Comparison of ENCODE assay signal across 9 cellular contexts in the genomic region with DNA sequence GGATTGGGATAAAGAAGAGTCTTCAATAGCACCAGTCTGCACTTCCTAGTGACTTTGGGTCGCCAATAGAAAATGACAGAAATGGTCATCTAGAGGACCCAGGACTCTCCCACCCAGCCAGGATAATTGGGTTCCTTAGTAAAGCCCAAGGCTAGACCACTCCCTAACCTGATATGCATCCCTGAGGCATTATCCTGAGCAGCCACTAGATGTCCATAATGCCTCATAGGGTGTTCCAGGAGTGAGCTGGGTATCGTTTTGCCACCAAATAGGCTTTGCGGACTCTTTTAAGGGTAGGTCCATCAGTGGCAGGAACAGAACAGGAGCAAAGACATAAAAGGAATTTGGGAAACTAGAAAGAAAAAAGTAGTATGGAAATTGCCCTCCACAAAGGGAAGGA. TPM values are rescaled to one million over a fixed set of nuclear protein-coding genes. Genes with fewer than 3 reads are reported as not detected.
DNase-seq lines count a peak whose midpoint lies in the region; ATAC-seq, FAIRE-seq and TF ChIP-seq lines count a peak whose summit lies in the region.
"Had no signal": no experiment of that assay in that cellular context is flagged by ENCODE, and none has a peak within 500 bp of the region (broad histone marks: within the 10 kb centered on the region; RNA-seq: fewer than 3 reads in every experiment).

No MANE protein-coding gene starts in this region.

- H3K27me3 ChIP-seq in endothelial cell of umbilical vein (ENCODE audit: control insufficient read depth in 2 of 2, insufficient read depth in 2 of 2, low read length in 2 of 2): no peaks in the 10 kb centered on the region

- no peak overlapping the region for H3K27ac Mint-ChIP-seq in activated CD8-positive, alpha-beta T cell treated with anti-CD3 and anti-CD28 coated beads for 36 hours
- no peak overlapping the region for H3K27ac Mint-ChIP-seq in activated CD8-positive, alpha-beta T cell treated with anti-CD3 and anti-CD28 coated beads, Interleukin-2, amount 10 ng/mL, durations not matched to agents 7 days and 5 days
- H3K27ac Mint-ChIP-seq: activated CD8-positive, alpha-beta memory T cell treated with anti-CD3 and anti-CD28 coated beads, Interleukin-2, amount 10 ng/mL, durations not matched to agents 7 days and 5 days had no signal

- TF ChIP-seq CTCF in activated CD8-positive, alpha-beta T cell treated with anti-CD3 and anti-CD28 coated beads for 36 hours (IDR thresholded peaks at IDR 0.05): peak; percentile 15
- TF ChIP-seq CTCF in endothelial cell of umbilical vein (IDR thresholded peaks at IDR 0.05; ENCODE audit: extremely low read depth in 1 of 2, insufficient read depth in 1 of 2, low read depth in 1 of 2, low read length in 2 of 2): peak; percentile 45 to 51

- POLR2A ChIA-PET in activated CD8-positive, alpha-beta T cell treated with anti-CD3 and anti-CD28 coated beads for 36 hours (lab: Charles Lee): interaction anchor here (1.2 kb wide), 1 partner anchor 135 kb away, joined by 3 read pairs; no protein-coding TSS in a partner anchor
- POLR2A ChIA-PET in activated CD8-positive, alpha-beta T cell treated with anti-CD3 and anti-CD28 coated beads, Interleukin-2, amount 10 ng/mL, durations not matched to agents 7 days and 5 days (lab: Charles Lee): interaction anchor here (1.0 kb wide), 1 partner anchor 73 kb away, joined by 3 read pairs; no protein-coding TSS in a partner anchor
- POLR2A ChIA-PET in endothelial cell of umbilical vein (lab: Charles Lee): no interaction called here

- no peaks in the 10 kb centered on the region for H3K36me3 ChIP-seq in endothelial cell of umbilical vein (ENCODE audit: control insufficient read depth in 2 of 2, extremely low read depth in 1 of 2, insufficient read depth in 2 of 2, low read length in 2 of 2)

- peaks cover under 1% of the 10 kb centered on the region for H3K79me2 ChIP-seq in endothelial cell of umbilical vein (ENCODE audit: control insufficient read depth, insufficient read depth, low read length)

- H3K4me3 ChIP-seq in endothelial cell of umbilical vein (replicated peaks in 1 of 3; ENCODE audit: insufficient read depth in 1 of 3, low read depth in 1 of 3, low read length in 3 of 3): no peak overlapping the region

- no peak overlapping the region for H3K4me3 Mint-ChIP-seq in activated CD8-positive, alpha-beta T cell treated with anti-CD3 and anti-CD28 coated beads for 36 hours
- no peak overlapping the region for H3K4me3 Mint-ChIP-seq in activated CD8-positive, alpha-beta T cell treated with anti-CD3 and anti-CD28 coated beads, Interleukin-2, amount 10 ng/mL, durations not matched to agents 7 days and 5 days
- H3K4me3 Mint-ChIP-seq: activated CD8-positive, alpha-beta memory T cell treated with anti-CD3 and anti-CD28 coated beads, Interleukin-2, amount 10 ng/mL, durations not matched to agents 7 days and 5 days had no signal

- H3K4me1 ChIP-seq in endothelial cell of umbilical vein (ENCODE audit: control insufficient read depth, extremely low read depth, insufficient read depth, low read length): peaks cover 5% of the 10 kb centered on the region

- no peaks in the 10 kb centered on the region for H3K9me1 ChIP-seq in endothelial cell of umbilical vein (replicated peaks; ENCODE audit: control insufficient read depth, extremely low read depth, insufficient read depth, low read length)

- intact Hi-C loops in activated CD8-positive, alpha-beta T cell treated with anti-CD3 and anti-CD28 coated beads for 36 hours (cut with micrococcal nuclease): loop anchor here (10.0 kb wide), 1 partner anchor 169 kb away; no protein-coding TSS in a partner anchor
- intact Hi-C loops in endothelial cell of umbilical vein (cut with micrococcal nuclease): loop anchor here (1.0 to 10.0 kb wide), 2 partner anchors 173 to 451 kb away; partner anchors contain the start of genes ARF5 and GCC1

- no peak for TF ChIP-seq POLR2A in endothelial cell of umbilical vein (IDR thresholded peaks at IDR 0.05; ENCODE audit: low read depth, low read length)

- no peaks in the 10 kb centered on the region for H3K9me3 ChIP-seq in endothelial cell of umbilical vein (replicated peaks; ENCODE audit: control insufficient read depth, insufficient read depth, low read length)

- H3K27ac ChIP-seq in endothelial cell of umbilical vein (ENCODE audit: insufficient read depth, low read depth, low read length): no peak overlapping the region

- peaks cover 7% of the 10 kb centered on the region for H4K20me1 ChIP-seq in endothelial cell of umbilical vein (replicated peaks; ENCODE audit: control insufficient read depth, extremely low read depth, insufficient read depth, low read length)

- FAIRE-seq in endothelial cell of umbilical vein (lab: Jason Lieb, UNC): peak; percentile 53

- H3K36me3 Mint-ChIP-seq in activated CD8-positive, alpha-beta T cell treated with anti-CD3 and anti-CD28 coated beads for 36 hours (ENCODE audit: low read depth): no peaks in the 10 kb centered on the region
- peaks cover 5% of the 10 kb centered on the region for H3K36me3 Mint-ChIP-seq in activated CD8-positive, alpha-beta T cell treated with anti-CD3 and anti-CD28 coated beads, Interleukin-2, amount 10 ng/mL, durations not matched to agents 7 days and 5 days (ENCODE audit: low read depth)

- CTCF ChIA-PET in activated CD8-positive, alpha-beta T cell treated with anti-CD3 and anti-CD28 coated beads for 36 hours (lab: Charles Lee): interaction anchor here (0.6 to 1.8 kb wide), 5 partner anchors 9 to 177 kb away, joined by 3 to 13 read pairs (median 3); no protein-coding TSS in a partner anchor
- CTCF ChIA-PET in activated CD8-positive, alpha-beta T cell treated with anti-CD3 and anti-CD28 coated beads, Interleukin-2, amount 10 ng/mL, durations not matched to agents 7 days and 5 days (lab: Charles Lee): interaction anchor here (0.6 to 2.5 kb wide), 11 partner anchors 9 to 327 kb away, joined by 3 to 9 read pairs (median 4); no protein-coding TSS in a partner anchor
- CTCF ChIA-PET in endothelial cell of umbilical vein (lab: Charles Lee): interaction anchor here (0.6 to 3.2 kb wide), 11 partner anchors 10 to 448 kb away, joined by 3 to 60 read pairs (median 4); partner anchors contain the start of gene ARF5

- H2AFZ ChIP-seq in endothelial cell of umbilical vein (ENCODE audit: low read depth, low read length): no peak overlapping the region

- BruUV-seq in endothelial cell of umbilical vein (replicated peaks; lab: Mats Ljungman, UMichigan): no TSS peak

- no peak for DNase-seq in activated CD8-positive, alpha-beta T cell treated with anti-CD3 and anti-CD28 coated beads for 36 hours
- no peak for DNase-seq in activated CD8-positive, alpha-beta T cell treated with anti-CD3 and anti-CD28 coated beads, Interleukin-2, amount 10 ng/mL, durations not matched to agents 7 days and 5 days
- DNase-seq in NCI-H2227 treated with DMSO at 0.1 percent for 48 hours (lab: John Stamatoyannopoulos, UW): peak; percentile 54
- DNase-seq in endothelial cell of umbilical vein (ENCODE audit: low read depth, low spot score): peak; percentile 25
- peak; percentile 79 for DNase-seq in superior temporal gyrus (ENCODE audit: extremely low spot score)
- DNase-seq in activated naive CD4-positive, alpha-beta T cell (lab: John Stamatoyannopoulos, UW): no peak
- DNase-seq: activated CD8-positive, alpha-beta memory T cell treated with anti-CD3 and anti-CD28 coated beads, Interleukin-2, amount 10 ng/mL, durations not matched to agents 7 days and 5 days had no signal

- H3K9ac ChIP-seq in endothelial cell of umbilical vein (replicated peaks; ENCODE audit: extremely low read depth, insufficient read depth, low read length): no peak overlapping the region

- peaks cover 7% of the 10 kb centered on the region for H3K4me1 Mint-ChIP-seq in activated CD8-positive, alpha-beta T cell treated with anti-CD3 and anti-CD28 coated beads for 36 hours (ENCODE audit: low read depth)
- peaks cover 4% of the 10 kb centered on the region for H3K4me1 Mint-ChIP-seq in activated CD8-positive, alpha-beta T cell treated with anti-CD3 and anti-CD28 coated beads, Interleukin-2, amount 10 ng/mL, durations not matched to agents 7 days and 5 days (ENCODE audit: low read depth)

- H3K27me3 Mint-ChIP-seq in activated CD8-positive, alpha-beta T cell treated with anti-CD3 and anti-CD28 coated beads for 36 hours: peaks cover 1% of the 10 kb centered on the region
- peaks cover 8% of the 10 kb centered on the region for H3K27me3 Mint-ChIP-seq in activated CD8-positive, alpha-beta T cell treated with anti-CD3 and anti-CD28 coated beads, Interleukin-2, amount 10 ng/mL, durations not matched to agents 7 days and 5 days (ENCODE audit: low read depth)

- dilution Hi-C loops in endothelial cell of umbilical vein (cut with MboI; ENCODE audit: extremely low pct_ligation_motif_present, low sequenced_read_pairs): no loop called here

- H3K4me2 ChIP-seq in endothelial cell of umbilical vein (ENCODE audit: insufficient read depth, low read length): no peak overlapping the region

- no peaks in the 10 kb centered on the region for H3K9me3 Mint-ChIP-seq in activated CD8-positive, alpha-beta T cell treated with anti-CD3 and anti-CD28 coated beads for 36 hours
- H3K9me3 Mint-ChIP-seq in activated CD8-positive, alpha-beta T cell treated with anti-CD3 and anti-CD28 coated beads, Interleukin-2, amount 10 ng/mL, durations not matched to agents 7 days and 5 days (ENCODE audit: insufficient read depth): no peaks in the 10 kb centered on the region

- no peak for ATAC-seq in activated CD8-positive, alpha-beta T cell treated with anti-CD3 and anti-CD28 coated beads for 36 hours
- no peak for ATAC-seq in activated CD8-positive, alpha-beta T cell treated with anti-CD3 and anti-CD28 coated beads, Interleukin-2, amount 10 ng/mL, durations not matched to agents 7 days and 5 days
- ATAC-seq in GM19351 (IDR thresholded peaks at IDR 0.05; ENCODE audit: unreplicated experiment) (no peak), HG03460 (IDR thresholded peaks at IDR 0.05; ENCODE audit: unreplicated experiment) (no peak)
- ATAC-seq: activated CD8-positive, alpha-beta memory T cell treated with anti-CD3 and anti-CD28 coated beads, Interleukin-2, amount 10 ng/mL, durations not matched to agents 7 days and 5 days had no signal

TF ChIP-seq in endothelial cell of umbilical vein, 7 proteins besides CTCF, POLR2A, EP300 and RAD21 (continues in another document):
- TF ChIP-seq MYC (IDR thresholded peaks at IDR 0.05; ENCODE audit: low read depth, low read length): no peak

RNA-seq across cellular contexts. Expression of gene LRRC4, which starts 4.5 kb away (rescaled TPM):
- not detected for total RNA-seq in activated CD8-positive, alpha-beta T cell treated with anti-CD3 and anti-CD28 coated beads for 36 hours
- under 1 TPM; 0.24 to 0.50 TPM for total RNA-seq in activated CD8-positive, alpha-beta T cell treated with anti-CD3 and anti-CD28 coated beads, Interleukin-2, amount 10 ng/mL, durations not matched to agents 7 days and 5 days
- total RNA-seq in endothelial cell of umbilical vein: 3.8 and 7.1 TPM in 2 replicates
- polyA plus RNA-seq in endothelial cell of umbilical vein: 4.2 and 5.1 TPM in 2 replicates
- polyA plus RNA-seq in endothelial cell of umbilical vein (2011; cell fraction: cytosol; rRNA removed): 2.9 and 3.0 TPM in 2 replicates
- 1.9 and 2.6 TPM in 2 replicates for polyA plus RNA-seq in endothelial cell of umbilical vein (2011; cell fraction: nucleus; rRNA removed)
- 0.50 and 0.70 TPM in 2 replicates for polyA plus RNA-seq in endothelial cell of umbilical vein (2012)
- 5.0 and 5.1 TPM in 2 replicates for polyA minus RNA-seq in endothelial cell of umbilical vein
- polyA minus RNA-seq in endothelial cell of umbilical vein (2011; cell fraction: cytosol; rRNA and poly(A)+ RNA removed): not detected
- polyA minus RNA-seq in endothelial cell of umbilical vein (2011; cell fraction: nucleus; rRNA and poly(A)+ RNA removed): 2.7 and 4.1 TPM in 2 replicates
- total RNA-seq: activated CD8-positive, alpha-beta memory T cell treated with anti-CD3 and anti-CD28 coated beads, Interleukin-2, amount 10 ng/mL, durations not matched to agents 7 days and 5 days had no signal

Comparison
In these comparisons a context has a peak if more than half of its experiments do, and no peak if none do; other contexts are left out.
1. DNase-seq: peak in NCI-H2227 treated with DMSO at 0.1 percent for 48 hours (single experiment), endothelial cell of umbilical vein (single experiment) and superior temporal gyrus (single experiment); none in activated CD8-positive, alpha-beta T cell treated with anti-CD3 and anti-CD28 coated beads for 36 hours (single experiment), activated CD8-positive, alpha-beta T cell treated with anti-CD3 and anti-CD28 coated beads, Interleukin-2, amount 10 ng/mL, durations not matched to agents 7 days and 5 days (single experiment) and activated naive CD4-positive, alpha-beta T cell (0 of 4).